ENCODE assay signal across 30 cellular contexts in the genomic region with DNA sequence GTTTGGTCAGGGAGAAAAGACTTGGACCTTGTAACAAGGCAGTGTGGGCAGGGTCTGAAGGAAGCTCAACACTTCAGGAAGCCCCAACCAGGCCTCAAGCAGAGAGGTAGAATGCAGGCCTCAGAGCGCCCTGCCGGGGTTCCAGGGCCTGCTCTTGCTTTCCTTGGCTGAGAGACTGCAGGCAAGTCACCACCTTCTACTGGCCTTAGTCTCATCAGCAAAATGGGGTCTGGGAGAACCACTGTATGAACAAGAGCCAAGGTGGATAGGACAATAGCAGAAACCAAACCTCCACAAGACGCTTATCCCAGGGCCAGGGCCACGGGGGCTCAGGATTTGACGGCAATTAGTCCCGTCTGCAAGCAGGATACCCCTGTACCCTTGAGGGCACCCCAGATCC. TPM values are rescaled to one million over a fixed set of nuclear protein-coding genes. Genes with fewer than 3 reads are reported as not detected.
DNase-seq lines count a peak whose midpoint lies in the region; ATAC-seq and TF ChIP-seq lines count a peak whose summit lies in the region.
"Had no signal": no experiment of that assay in that cellular context is flagged by ENCODE, and none has a peak within 500 bp of the region (broad histone marks: within the 10 kb centered on the region; RNA-seq: fewer than 3 reads in every experiment).

No MANE protein-coding gene starts in this region.

- H3K27ac ChIP-seq in CD4-positive, alpha-beta T cell (ENCODE audit: low read depth, low read length), result no peak overlapping the region
- no peak overlapping the region for H3K27ac ChIP-seq in caudate nucleus (ENCODE audit: low read depth, low read length)
- H3K27ac ChIP-seq: brain microvascular endothelial cell, psoas muscle, testis, uterus had no signal

- peaks cover 73% of the 10 kb centered on the region for H3K4me1 Mint-ChIP-seq in CD4-positive, alpha-beta T cell (ENCODE audit: low read depth)
- H3K4me1 Mint-ChIP-seq in T-helper 17 cell, result peaks cover 41% of the 10 kb centered on the region
- peaks cover 56 to 88% (median 86%) of the 10 kb centered on the region in 3 donors for H3K4me1 Mint-ChIP-seq in naive B cell
- peaks cover 88% of the 10 kb centered on the region for H3K4me1 Mint-ChIP-seq in stimulated activated memory B cell treated with anti-CD40 and anti-IgM and Interleukin-4, amounts not matched to agents 10 μg/mL and 1 μg/mL and 100 μg/mL, for 72 hours

- CTCF ChIA-PET in CD4-positive, alpha-beta T cell (lab: Charles Lee), result no interaction called here

- ATAC-seq in CD4-positive, alpha-beta T cell (ENCODE audit: poor library complexity), result no peak
- ATAC-seq in T-helper 17 cell (no peak), naive B cell (ENCODE audit: low read depth in 2 of 2) (no peak), HG03571 (IDR thresholded peaks at IDR 0.05; ENCODE audit: unreplicated experiment) (no peak)
- ATAC-seq in stimulated activated memory B cell treated with anti-CD40 and anti-IgM and Interleukin-4, amounts not matched to agents 10 μg/mL and 1 μg/mL and 100 μg/mL, for 72 hours, result no peak
- ATAC-seq: activated naive CD4-positive, alpha-beta T cell treated with anti-CD3 and anti-CD28 coated beads, Interleukin-2, amount 50 U/mL, for 72 hours; left cardiac atrium; psoas muscle; stimulated activated naive CD8-positive, alpha-beta T cell treated with anti-CD3 and anti-CD28 coated beads, Interleukin-15, Interleukin-2, amounts not matched to agents 100 U/mL and 50 U/mL, for 24 hours had no signal

- TF ChIP-seq CTCF in CD4-positive, alpha-beta T cell (IDR thresholded peaks at IDR 0.05), result no peak

- no peak overlapping the region for H3K4me3 Mint-ChIP-seq in CD4-positive, alpha-beta T cell
- H3K4me3 Mint-ChIP-seq in T-helper 17 cell (no peak overlapping the region), naive B cell (no peak overlapping the region)
- no peak overlapping the region for H3K4me3 Mint-ChIP-seq in stimulated activated memory B cell treated with anti-CD40 and anti-IgM and Interleukin-4, amounts not matched to agents 10 μg/mL and 1 μg/mL and 100 μg/mL, for 72 hours
- H3K4me3 Mint-ChIP-seq: activated CD4-positive, alpha-beta T cell treated with anti-CD3 and anti-CD28 coated beads, Interleukin-2, amount 10 ng/mL, durations not matched to agents 24 days and 14 days; HFFc6 had no signal

- H3K9me3 ChIP-seq in CD4-positive, alpha-beta T cell (ENCODE audit: control insufficient read depth, low read length), result no peaks in the 10 kb centered on the region
- no peaks in the 10 kb centered on the region for H3K9me3 ChIP-seq in T-helper 17 cell (ENCODE audit: control insufficient read depth, low read length, poor library complexity, severe bottlenecking)
- H3K9me3 ChIP-seq: BE2C, Caco-2, MG63, psoas muscle, testis, uterus had no signal

- no peak for DNase-seq in CD4-positive, alpha-beta T cell
- DNase-seq in T-helper 17 cell (no peak), naive B cell (no peak), NCI-H2107 treated with DMSO at 0.1 percent for 48 hours (lab: John Stamatoyannopoulos, UW; ENCODE audit: unreplicated experiment) (no peak), caudate nucleus (lab: John Stamatoyannopoulos, UW) (no peak)
- DNase-seq: ACHN; activated CD4-positive, alpha-beta T cell treated with anti-CD3 and anti-CD28 coated beads, Interleukin-2, amount 10 ng/mL, durations not matched to agents 24 days and 14 days; activated effector memory CD4-positive, alpha-beta T cell treated with Interleukin-2 at 50 U/mL for 16 hours; amygdala; BE2C; brain microvascular endothelial cell; DMS53; HFFc6; hippocampal formation; KBM-7; left cardiac atrium; MG63; NCI-H1105; NCI-H187; NCI-H2171; NCI-H82; occipital lobe; stimulated activated naive CD8-positive, alpha-beta T cell treated with anti-CD3 and anti-CD28 coated beads, Interleukin-15, Interleukin-2, amounts not matched to agents 100 U/mL and 50 U/mL, for 24 hours; testis; uterus had no signal

- H3K27me3 Mint-ChIP-seq in CD4-positive, alpha-beta T cell, result no peaks in the 10 kb centered on the region
- H3K27me3 Mint-ChIP-seq in T-helper 17 cell, result no peaks in the 10 kb centered on the region
- no peaks in the 10 kb centered on the region for H3K27me3 Mint-ChIP-seq in naive B cell
- no peaks in the 10 kb centered on the region for H3K27me3 Mint-ChIP-seq in stimulated activated memory B cell treated with anti-CD40 and anti-IgM and Interleukin-4, amounts not matched to agents 10 μg/mL and 1 μg/mL and 100 μg/mL, for 72 hours
- H3K27me3 Mint-ChIP-seq: activated CD4-positive, alpha-beta T cell treated with anti-CD3 and anti-CD28 coated beads, Interleukin-2, amount 10 ng/mL, durations not matched to agents 24 days and 14 days had no signal

- intact Hi-C loops in CD4-positive, alpha-beta T cell (cut with DNase I, micrococcal nuclease), result no loop called here

- no peaks in the 10 kb centered on the region for H3K27me3 ChIP-seq in CD4-positive, alpha-beta T cell (ENCODE audit: control insufficient read depth, insufficient read depth, low read length)
- H3K27me3 ChIP-seq: BE2C, brain microvascular endothelial cell, MG63, testis, uterus had no signal

- no peaks in the 10 kb centered on the region for H3K9me3 Mint-ChIP-seq in CD4-positive, alpha-beta T cell
- H3K9me3 Mint-ChIP-seq in naive B cell, result no peaks in the 10 kb centered on the region
- H3K9me3 Mint-ChIP-seq in stimulated activated memory B cell treated with anti-CD40 and anti-IgM and Interleukin-4, amounts not matched to agents 10 μg/mL and 1 μg/mL and 100 μg/mL, for 72 hours, result no peaks in the 10 kb centered on the region
- H3K9me3 Mint-ChIP-seq: activated CD4-positive, alpha-beta T cell treated with anti-CD3 and anti-CD28 coated beads, Interleukin-2, amount 10 ng/mL, durations not matched to agents 24 days and 14 days; activated naive CD4-positive, alpha-beta T cell treated with anti-CD3 and anti-CD28 coated beads, Interleukin-2, amount 50 U/mL, for 72 hours; HFFc6 had no signal

- H3K27ac Mint-ChIP-seq in CD4-positive, alpha-beta T cell, result peak overlapping the region; percentile 14
- peak overlapping the region; percentile 45 for H3K27ac Mint-ChIP-seq in T-helper 17 cell
- peak overlapping the region in 5 of 6 donors; percentile 32 to 99 (median 70) for H3K27ac Mint-ChIP-seq in naive B cell
- H3K27ac Mint-ChIP-seq in stimulated activated memory B cell treated with anti-CD40 and anti-IgM and Interleukin-4, amounts not matched to agents 10 μg/mL and 1 μg/mL and 100 μg/mL, for 72 hours, result peak overlapping the region; percentile 73
- H3K27ac Mint-ChIP-seq: activated CD4-positive, alpha-beta T cell treated with anti-CD3 and anti-CD28 coated beads, Interleukin-2, amount 10 ng/mL, durations not matched to agents 24 days and 14 days; activated naive CD4-positive, alpha-beta T cell treated with anti-CD3 and anti-CD28 coated beads, Interleukin-2, amount 50 U/mL, for 72 hours; HFFc6 had no signal

- POLR2A ChIA-PET in CD4-positive, alpha-beta T cell (lab: Charles Lee), result interaction anchor here (1.0 kb wide), 1 partner anchor 11 kb away, joined by 3 read pairs; no protein-coding TSS in a partner anchor

- peaks cover 7% of the 10 kb centered on the region for H3K36me3 Mint-ChIP-seq in CD4-positive, alpha-beta T cell (ENCODE audit: low read depth)
- H3K36me3 Mint-ChIP-seq in T-helper 17 cell (ENCODE audit: low read depth) (no peaks in the 10 kb centered on the region), naive B cell (no peaks in the 10 kb centered on the region)
- H3K36me3 Mint-ChIP-seq in stimulated activated memory B cell treated with anti-CD40 and anti-IgM and Interleukin-4, amounts not matched to agents 10 μg/mL and 1 μg/mL and 100 μg/mL, for 72 hours, result peaks cover 8% of the 10 kb centered on the region
- H3K36me3 Mint-ChIP-seq: activated naive CD4-positive, alpha-beta T cell treated with anti-CD3 and anti-CD28 coated beads, Interleukin-2, amount 50 U/mL, for 72 hours had no signal

RNA-seq across cellular contexts. Expression of gene ARAP1, which starts 4.8 kb away (rescaled TPM):
- total RNA-seq in CD4-positive, alpha-beta T cell, result 10 to 100 TPM; 65.7 to 69.8 TPM
- total RNA-seq in T-helper 17 cell, result 100 to 1,000 TPM in 1 of 2 donors, 10 to 100 TPM in 1; 93.3 to 108 TPM
- 10 to 100 TPM in 5 of 6 donors, 1 to 10 TPM in 1; 3.3 to 30.2 (median 14.0) TPM for polyA plus RNA-seq in naive B cell (ENCODE audit: low read depth in 6 of 6)

RNA-seq across cellular contexts. Expression of gene STARD10, which starts 46.4 kb away (rescaled TPM):
- total RNA-seq in CD4-positive, alpha-beta T cell, result 10 to 100 TPM; 10.5 to 12.9 TPM
- 10 to 100 TPM; 12.9 to 17.7 TPM for total RNA-seq in T-helper 17 cell
- 10 to 100 TPM; 24.3 to 39.2 (median 30.7) TPM for polyA plus RNA-seq in naive B cell (ENCODE audit: low read depth in 6 of 6)

Comparison
In these comparisons a context has a peak if more than half of its experiments do, and no peak if none do; other contexts are left out.
1. H3K27ac Mint-ChIP-seq: peak in every context shown above with its lines; median percentile 73 in stimulated activated memory B cell treated with anti-CD40 and anti-IgM and Interleukin-4, amounts not matched to agents 10 μg/mL and 1 μg/mL and 100 μg/mL, for 72 hours; 70 in naive B cell; 45 in T-helper 17 cell; 14 in CD4-positive, alpha-beta T cell.